16 cellular contexts compared by ENCODE assay signal in genomic region chr2:31213883-31214637, GRCh38.
"Had no signal": no experiment of that assay in that cellular context is flagged by ENCODE, and none has a peak within 500 bp of the region (broad histone marks: within the 10 kb centered on the region; RNA-seq: fewer than 3 reads in every experiment).

No MANE protein-coding gene starts in this region.

- H3K9me3 ChIP-seq: adrenal gland, colonic mucosa, heart left ventricle, left lung, ovary had no signal

- H3K4me1 ChIP-seq: adrenal gland, colonic mucosa, left lung had no signal

- ATAC-seq: activated CD4-positive, CD25-positive, alpha-beta regulatory T cell treated with anti-CD3 and anti-CD28 coated beads, Interleukin-2, amount 50 U/mL, for 24 hours; left lung had no signal

- H3K27me3 Mint-ChIP-seq: activated CD4-positive, alpha-beta memory T cell treated with anti-CD3 and anti-CD28 coated beads for 36 hours had no signal

- FAIRE-seq: frontal cortex had no signal

- H3K36me3 ChIP-seq: adrenal gland, colonic mucosa, heart left ventricle, left lung, ovary had no signal

- H3K27ac ChIP-seq: adrenal gland, colonic mucosa, heart left ventricle, left lung, ovary had no signal

- H3K36me3 Mint-ChIP-seq: activated CD4-positive, alpha-beta memory T cell treated with anti-CD3 and anti-CD28 coated beads for 36 hours had no signal

- H3K4me3 ChIP-seq: adrenal gland, colonic mucosa, heart left ventricle, left lung, ovary had no signal

- H3K27ac Mint-ChIP-seq: activated CD4-positive, alpha-beta memory T cell treated with anti-CD3 and anti-CD28 coated beads for 36 hours; activated naive CD4-positive, alpha-beta T cell treated with anti-CD3 and anti-CD28 coated beads for 36 hours; nephron progenitor cell had no signal

- H3K4me3 Mint-ChIP-seq: activated CD4-positive, alpha-beta memory T cell treated with anti-CD3 and anti-CD28 coated beads for 36 hours; activated naive CD4-positive, alpha-beta T cell treated with anti-CD3 and anti-CD28 coated beads for 36 hours; nephron progenitor cell had no signal

- DNase-seq: activated CD4-positive, alpha-beta memory T cell treated with anti-CD3 and anti-CD28 coated beads for 36 hours; activated CD8-positive, alpha-beta memory T cell treated with anti-CD3 and anti-CD28 coated beads, Interleukin-2, amount 50 U/mL, for 48 hours; activated naive CD4-positive, alpha-beta T cell treated with anti-CD3 and anti-CD28 coated beads for 36 hours; adrenal gland; caudate nucleus; colonic mucosa; effector CD8-positive, alpha-beta T cell; heart left ventricle; islet precursor cell; left lung; nephron progenitor cell; ovary; stimulated activated CD4-positive, alpha-beta T cell treated with anti-CD3 and anti-CD28 coated beads, Interleukin-4, amount 100 ng/mL, for 24 hours; T-helper 2 cell had no signal

- H3K9me3 Mint-ChIP-seq: activated CD4-positive, alpha-beta memory T cell treated with anti-CD3 and anti-CD28 coated beads for 36 hours; activated naive CD4-positive, alpha-beta T cell treated with anti-CD3 and anti-CD28 coated beads for 36 hours; nephron progenitor cell had no signal

- H3K27me3 ChIP-seq: adrenal gland, colonic mucosa, heart left ventricle, left lung, ovary had no signal
